Comparison of ENCODE assay signal across 8 cellular contexts in genomic region chr2:217790681-217791392, GRCh38.
DNase-seq lines count a peak whose midpoint lies in the region; ATAC-seq lines count a peak whose summit lies in the region.

No MANE protein-coding gene starts in this region.

- H3K9me3 Mint-ChIP-seq in effector memory CD8-positive, alpha-beta T cell, result no peaks in the 10 kb centered on the region

- H3K27me3 Mint-ChIP-seq in effector memory CD8-positive, alpha-beta T cell, result peaks cover 0 to 7% of the 10 kb centered on the region in 2 donors

- H3K4me3 Mint-ChIP-seq in effector memory CD8-positive, alpha-beta T cell, result peak overlapping the region; percentile 71 to 79

- peak; percentile 67 for DNase-seq in ELR (ENCODE audit: low read depth)
- DNase-seq in RKO (ENCODE audit: low spot score), result peak; percentile 44
- no peak for DNase-seq in effector memory CD8-positive, alpha-beta T cell
- DNase-seq in renal cortical epithelial cell (ENCODE audit: low read depth), result peak; percentile 72
- DNase-seq in NOMO-1 (lab: John Stamatoyannopoulos, UW; ENCODE audit: unreplicated experiment in 2 of 2), result no peak
- DNase-seq in left colon, result no peak

- intact Hi-C loops in left colon (cut with DNase I, micrococcal nuclease), result loop anchor here (5.0 to 10.0 kb wide), 2 partner anchors 96 to 194 kb away; no protein-coding TSS in a partner anchor

- H3K36me3 Mint-ChIP-seq in effector memory CD8-positive, alpha-beta T cell (ENCODE audit: insufficient read depth), result peaks cover 5% of the 10 kb centered on the region

- H3K4me1 Mint-ChIP-seq in effector memory CD8-positive, alpha-beta T cell (ENCODE audit: low read depth in 2 of 2), result peaks cover 0 to 11% of the 10 kb centered on the region in 2 donors

- H3K27ac Mint-ChIP-seq in effector memory CD8-positive, alpha-beta T cell, result peak overlapping the region; percentile 0 to 79

- no peak for ATAC-seq in effector memory CD8-positive, alpha-beta T cell (replicated peaks)
- no peak for ATAC-seq in GM18907 (IDR thresholded peaks at IDR 0.05; ENCODE audit: unreplicated experiment)
- no peak for ATAC-seq in HG02885 (IDR thresholded peaks at IDR 0.05; ENCODE audit: poor library complexity, unreplicated experiment)
- no peak for ATAC-seq in left colon

Comparison
In these comparisons a context has a peak if more than half of its experiments do, and no peak if none do; other contexts are left out.
1. DNase-seq: peak in ELR (single experiment), RKO (single experiment) and renal cortical epithelial cell (single experiment); none in effector memory CD8-positive, alpha-beta T cell (0 of 3), NOMO-1 (0 of 2) and left colon (0 of 2).